16 cellular contexts compared by ENCODE assay signal in genomic region chr14:69321601-69322330, GRCh38.
DNase-seq lines count a peak whose midpoint lies in the region; ATAC-seq, FAIRE-seq and TF ChIP-seq lines count a peak whose summit lies in the region.
"Had no signal": no experiment of that assay in that cellular context is flagged by ENCODE, and none has a peak within 500 bp of the region (broad histone marks: within the 10 kb centered on the region; RNA-seq: fewer than 3 reads in every experiment).

No MANE protein-coding gene starts in this region.

- H2AFZ ChIP-seq in PC-3 (ENCODE audit: low read length) = no peak overlapping the region

- TF ChIP-seq CTCF in PC-3 (conservative IDR thresholded peaks at IDR 0.05; ENCODE audit: low read depth, low read length) (no peak), bronchial epithelial cell (IDR thresholded peaks at IDR 0.05; ENCODE audit: insufficient read depth, low read length, severe bottlenecking) (no peak)

- no peak for ATAC-seq in PC-3
- no peak for ATAC-seq in left lobe of liver
- ATAC-seq: gastrocnemius medialis had no signal

- no peaks in the 10 kb centered on the region for H3F3A ChIP-seq in PC-3 (ENCODE audit: low read length, unreplicated experiment)

- H3K9me3 ChIP-seq in PC-3 (ENCODE audit: low read length) = no peaks in the 10 kb centered on the region
- H3K9me3 ChIP-seq: gastrocnemius medialis had no signal

- no peaks in the 10 kb centered on the region for H3K79me2 ChIP-seq in PC-3 (ENCODE audit: low read length)

- H3K9ac ChIP-seq in PC-3 (ENCODE audit: low read length) = no peak overlapping the region

- peaks cover 19% of the 10 kb centered on the region for H3K4me1 ChIP-seq in PC-3 (ENCODE audit: insufficient read depth, low read length)

- H3K4me3 ChIP-seq in PC-3 (ENCODE audit: low read length) = no peak overlapping the region
- no peak overlapping the region for H3K4me3 ChIP-seq in bronchial epithelial cell (ENCODE audit: low read depth, low read length)
- H3K4me3 ChIP-seq: gastrocnemius medialis had no signal

- intact Hi-C loops in PC-3 (cut with micrococcal nuclease) = no loop called here

- BruUV-seq in PC-3 (replicated peaks; lab: Mats Ljungman, UMichigan) = no TSS peak

- FAIRE-seq in bronchial epithelial cell (lab: Jason Lieb, UNC) = peak; percentile 70
- FAIRE-seq: endometrium had no signal

- DNase-seq in PC-3 (peak; percentile 26), bronchial epithelial cell (ENCODE audit: low read depth) (no peak), left lobe of liver (ENCODE audit: low spot score) (peak; percentile 32), NCI-H1694 treated with DMSO at 0.1 percent for 48 hours (lab: John Stamatoyannopoulos, UW) (no peak), NCI-H526 treated with DMSO at 0.1 percent for 48 hours (lab: John Stamatoyannopoulos, UW) (no peak)
- DNase-seq in stimulated activated CD8-positive, alpha-beta memory T cell treated with anti-CD3 and anti-CD28 coated beads, Interleukin-4, amount 100 ng/mL, for 48 hours = peak; percentile 12
- no peak for DNase-seq in effector CD8-positive, alpha-beta T cell (lab: John Stamatoyannopoulos, UW)
- DNase-seq: activated naive CD4-positive, alpha-beta T cell treated with anti-CD3 and anti-CD28 coated beads for 36 hours; DND-41; gastrocnemius medialis; kidney glomerular epithelial cell; NCI-H2029; substantia nigra had no signal

- POLR2A ChIA-PET in PC-3 (lab: Charles Lee; ENCODE audit: unreplicated experiment) = interaction anchor here (0.5 kb wide), 1 partner anchor 967 kb away, joined by 3 read pairs; no protein-coding TSS in a partner anchor

- no peaks in the 10 kb centered on the region for H3K36me3 ChIP-seq in PC-3 (ENCODE audit: low read depth, low read length)
- no peaks in the 10 kb centered on the region for H3K36me3 ChIP-seq in bronchial epithelial cell (ENCODE audit: control insufficient read depth, insufficient read depth, low read length)
- H3K36me3 ChIP-seq: gastrocnemius medialis had no signal

- H3K9me2 ChIP-seq in PC-3 (replicated peaks; ENCODE audit: low read length) = no peaks in the 10 kb centered on the region

- H3K4me2 ChIP-seq in PC-3 (ENCODE audit: low read length) = no peak overlapping the region

- H4K20me1 ChIP-seq in PC-3 (ENCODE audit: low read length) = no peaks in the 10 kb centered on the region

- H3K27me3 ChIP-seq in PC-3 (ENCODE audit: low read length) (no peaks in the 10 kb centered on the region), bronchial epithelial cell (ENCODE audit: control insufficient read depth, insufficient read depth, low read length) (peaks cover 5% of the 10 kb centered on the region)
- H3K27me3 ChIP-seq: gastrocnemius medialis had no signal

- no peak overlapping the region for H3K27ac ChIP-seq in PC-3 (ENCODE audit: low read length)
- H3K27ac ChIP-seq: gastrocnemius medialis, HL-60, RWPE1 had no signal

- CTCF ChIA-PET in PC-3 (lab: Charles Lee) = no interaction called here

Comparison
In these comparisons a context has a peak if more than half of its experiments do, and no peak if none do; other contexts are left out.
1. DNase-seq: peak in PC-3 (single experiment), left lobe of liver (single experiment) and stimulated activated CD8-positive, alpha-beta memory T cell treated with anti-CD3 and anti-CD28 coated beads, Interleukin-4, amount 100 ng/mL, for 48 hours (single experiment); none in bronchial epithelial cell (single experiment), effector CD8-positive, alpha-beta T cell (single experiment), NCI-H1694 treated with DMSO at 0.1 percent for 48 hours (single experiment) and NCI-H526 treated with DMSO at 0.1 percent for 48 hours (single experiment).